In the genomic region with DNA sequence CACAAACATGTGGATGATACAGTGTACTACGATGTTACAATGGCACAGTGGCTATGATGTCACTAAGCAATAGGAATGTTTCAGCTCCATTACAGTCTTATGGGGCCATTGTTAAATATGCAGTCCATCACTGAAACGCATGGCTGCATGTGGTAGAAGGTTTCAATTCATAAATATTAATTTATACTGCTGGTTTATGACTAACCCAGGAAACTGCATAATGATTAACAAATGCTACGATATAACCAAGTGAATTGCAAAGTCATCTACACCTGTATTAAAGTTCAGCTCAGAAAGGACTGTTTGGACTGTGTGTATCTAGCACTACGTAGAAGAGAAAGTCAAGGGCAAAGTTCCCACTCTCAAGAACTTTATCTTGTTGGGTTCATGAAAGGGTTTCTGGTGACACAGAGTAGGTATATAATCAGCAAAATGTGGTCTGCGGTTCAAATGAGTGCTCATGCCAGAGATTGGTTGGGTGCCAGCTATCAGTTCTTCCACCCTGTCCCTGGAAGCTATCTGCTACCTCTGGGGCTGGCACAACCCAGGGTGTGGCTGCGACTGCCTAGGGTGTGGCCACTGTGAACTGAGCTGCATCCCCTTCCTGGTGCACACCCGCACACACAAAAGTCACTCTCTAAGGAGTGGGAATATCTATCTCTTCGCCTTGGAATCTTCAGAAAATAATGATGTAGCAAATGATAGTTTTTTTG, we compare ENCODE assay signal across 1 cellular context.
TF ChIP-seq lines count a peak whose summit lies in the region.

No MANE protein-coding gene starts in this region.

TF ChIP-seq in K562, 482 proteins besides CTCF, POLR2A, EP300 and RAD21 (continued from another document and continues in another):
- TF ChIP-seq, protein P1, sequence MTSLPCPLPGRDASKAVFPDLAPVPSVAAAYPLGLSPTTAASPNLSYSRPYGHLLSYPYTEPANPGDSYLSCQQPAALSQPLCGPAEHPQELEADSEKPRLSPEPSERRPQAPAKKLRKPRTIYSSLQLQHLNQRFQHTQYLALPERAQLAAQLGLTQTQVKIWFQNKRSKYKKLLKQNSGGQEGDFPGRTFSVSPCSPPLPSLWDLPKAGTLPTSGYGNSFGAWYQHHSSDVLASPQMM (CRISPR knock-in tag; IDR thresholded peaks at IDR 0.05): no peak
- no peak for TF ChIP-seq MTF1 (CRISPR knock-in tag; IDR thresholded peaks at IDR 0.05; ENCODE audit: borderline replicate concordance)
- TF ChIP-seq PHB2 (IDR thresholded peaks at IDR 0.05; ENCODE audit: low read depth): no peak
- TF ChIP-seq, protein P2, sequence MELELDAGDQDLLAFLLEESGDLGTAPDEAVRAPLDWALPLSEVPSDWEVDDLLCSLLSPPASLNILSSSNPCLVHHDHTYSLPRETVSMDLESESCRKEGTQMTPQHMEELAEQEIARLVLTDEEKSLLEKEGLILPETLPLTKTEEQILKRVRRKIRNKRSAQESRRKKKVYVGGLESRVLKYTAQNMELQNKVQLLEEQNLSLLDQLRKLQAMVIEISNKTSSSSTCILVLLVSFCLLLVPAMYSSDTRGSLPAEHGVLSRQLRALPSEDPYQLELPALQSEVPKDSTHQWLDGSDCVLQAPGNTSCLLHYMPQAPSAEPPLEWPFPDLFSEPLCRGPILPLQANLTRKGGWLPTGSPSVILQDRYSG (tag; conservative IDR thresholded peaks at IDR 0.05; ENCODE audit: low read depth): no peak
- TF ChIP-seq TCF3 (CRISPR knock-in tag; IDR thresholded peaks at IDR 0.05): peak; percentile 49; the same call in 1 of the 2 replicates
- TF ChIP-seq ZNF696 (CRISPR knock-in tag; conservative IDR thresholded peaks at IDR 0.05): no peak
- no peak for TF ChIP-seq LEF1 (IDR thresholded peaks at IDR 0.05)
- TF ChIP-seq, protein P3, sequence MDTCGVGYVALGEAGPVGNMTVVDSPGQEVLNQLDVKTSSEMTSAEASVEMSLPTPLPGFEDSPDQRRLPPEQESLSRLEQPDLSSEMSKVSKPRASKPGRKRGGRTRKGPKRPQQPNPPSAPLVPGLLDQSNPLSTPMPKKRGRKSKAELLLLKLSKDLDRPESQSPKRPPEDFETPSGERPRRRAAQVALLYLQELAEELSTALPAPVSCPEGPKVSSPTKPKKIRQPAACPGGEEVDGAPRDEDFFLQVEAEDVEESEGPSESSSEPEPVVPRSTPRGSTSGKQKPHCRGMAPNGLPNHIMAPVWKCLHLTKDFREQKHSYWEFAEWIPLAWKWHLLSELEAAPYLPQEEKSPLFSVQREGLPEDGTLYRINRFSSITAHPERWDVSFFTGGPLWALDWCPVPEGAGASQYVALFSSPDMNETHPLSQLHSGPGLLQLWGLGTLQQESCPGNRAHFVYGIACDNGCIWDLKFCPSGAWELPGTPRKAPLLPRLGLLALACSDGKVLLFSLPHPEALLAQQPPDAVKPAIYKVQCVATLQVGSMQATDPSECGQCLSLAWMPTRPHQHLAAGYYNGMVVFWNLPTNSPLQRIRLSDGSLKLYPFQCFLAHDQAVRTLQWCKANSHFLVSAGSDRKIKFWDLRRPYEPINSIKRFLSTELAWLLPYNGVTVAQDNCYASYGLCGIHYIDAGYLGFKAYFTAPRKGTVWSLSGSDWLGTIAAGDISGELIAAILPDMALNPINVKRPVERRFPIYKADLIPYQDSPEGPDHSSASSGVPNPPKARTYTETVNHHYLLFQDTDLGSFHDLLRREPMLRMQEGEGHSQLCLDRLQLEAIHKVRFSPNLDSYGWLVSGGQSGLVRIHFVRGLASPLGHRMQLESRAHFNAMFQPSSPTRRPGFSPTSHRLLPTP (IDR thresholded peaks at IDR 0.05; ENCODE audit: borderline replicate concordance, extremely low read depth, insufficient read length): no peak
- TF ChIP-seq NFIC (IDR thresholded peaks at IDR 0.05): peak; percentile 62
- no peak for TF ChIP-seq E2F6 (IDR thresholded peaks at IDR 0.05; ENCODE audit: borderline replicate concordance in 1 of 2, extremely low read depth in 1 of 2, insufficient read depth in 1 of 2, insufficient read length in 1 of 2, low read depth in 1 of 2, low read length in 1 of 2, poor library complexity in 1 of 2, severe bottlenecking in 1 of 2)
- TF ChIP-seq CBX2 (IDR thresholded peaks at IDR 0.05; ENCODE audit: insufficient read depth, low read length, poor library complexity, severe bottlenecking): no peak
- no peak for TF ChIP-seq CHAMP1 (IDR thresholded peaks at IDR 0.05)
- no peak for TF ChIP-seq TBL1XR1 (IDR thresholded peaks at IDR 0.05; ENCODE audit: low read length in 2 of 2)
- no peak for TF ChIP-seq ZNF146 (CRISPR knock-in tag; IDR thresholded peaks at IDR 0.05; ENCODE audit: unreplicated experiment)
- TF ChIP-seq PCBP2 (IDR thresholded peaks at IDR 0.05; ENCODE audit: low read depth, low read length, poor library complexity, severe bottlenecking): no peak
- no peak for TF ChIP-seq E2F3 (CRISPR knock-in tag; IDR thresholded peaks at IDR 0.05)
- TF ChIP-seq DIDO1 (tag; IDR thresholded peaks at IDR 0.05; ENCODE audit: low read depth): no peak
- no peak for TF ChIP-seq NR2C1 (IDR thresholded peaks at IDR 0.05)
- TF ChIP-seq NR2C1 (tag; IDR thresholded peaks at IDR 0.05): no peak
- TF ChIP-seq ZKSCAN3 (CRISPR knock-in tag; IDR thresholded peaks at IDR 0.05): no peak
- peak in 1 of 2 experiments; percentile 24; a peak in 1 of 4 replicates for TF ChIP-seq KDM1A (IDR thresholded peaks at IDR 0.05)
- TF ChIP-seq ZNF830 (CRISPR knock-in tag; IDR thresholded peaks at IDR 0.05): no peak
- no peak for TF ChIP-seq ZNF184 (CRISPR knock-in tag; IDR thresholded peaks at IDR 0.05)
- no peak for TF ChIP-seq BMI1 (IDR thresholded peaks at IDR 0.05; ENCODE audit: low read length)
- no peak for TF ChIP-seq ILF3 (IDR thresholded peaks at IDR 0.05; ENCODE audit: borderline replicate concordance)
- TF ChIP-seq MYNN (IDR thresholded peaks at IDR 0.05): 0 out of 2 replicates have a peak, but pooled peaks have one; percentile 61
- no peak for TF ChIP-seq MYNN (CRISPR knock-in tag; IDR thresholded peaks at IDR 0.05)
- TF ChIP-seq SOX6 (IDR thresholded peaks at IDR 0.05): no peak
- TF ChIP-seq STAT5A (IDR thresholded peaks at IDR 0.05; ENCODE audit: borderline replicate concordance, low read length): no peak
- TF ChIP-seq ZNF133 (CRISPR knock-in tag; IDR thresholded peaks at IDR 0.05): no peak
- peak; percentile 23; the same call in 1 of the 2 replicates for TF ChIP-seq TAL1 (IDR thresholded peaks at IDR 0.05)
- TF ChIP-seq DNMT1 (IDR thresholded peaks at IDR 0.05): no peak
- no peak for TF ChIP-seq ELF2 (CRISPR knock-in tag; IDR thresholded peaks at IDR 0.05)
- peak; percentile 6 for TF ChIP-seq NFYB (IDR thresholded peaks at IDR 0.05; ENCODE audit: extremely low read depth, insufficient read length)
- no peak for TF ChIP-seq CEBPG (CRISPR knock-in tag; IDR thresholded peaks at IDR 0.05)
- no peak for TF ChIP-seq CEBPG (tag; conservative IDR thresholded peaks at IDR 0.05 in 1 of 2, IDR thresholded peaks at IDR 0.05 in 1 of 2)
- TF ChIP-seq TAF15 (IDR thresholded peaks at IDR 0.05; ENCODE audit: low read depth, low read length): no peak
- no peak for TF ChIP-seq ZBTB5 (IDR thresholded peaks at IDR 0.05)
- no peak for TF ChIP-seq FOXA1 (IDR thresholded peaks at IDR 0.05; ENCODE audit: borderline replicate concordance)
- peak; percentile 36; the same call in 1 of the 2 replicates for TF ChIP-seq ARID1B (IDR thresholded peaks at IDR 0.05)
- TF ChIP-seq ZNF75A (CRISPR knock-in tag; IDR thresholded peaks at IDR 0.05): no peak
- TF ChIP-seq STAT5B (CRISPR knock-in tag; IDR thresholded peaks at IDR 0.05): no peak
- TF ChIP-seq RREB1 (CRISPR knock-in tag; IDR thresholded peaks at IDR 0.05): no peak
- TF ChIP-seq CREM (IDR thresholded peaks at IDR 0.05; ENCODE audit: low read depth): 0 out of 2 replicates have a peak, but pooled peaks have one; percentile 4
- TF ChIP-seq SPI1 (IDR thresholded peaks at IDR 0.05; ENCODE audit: borderline replicate concordance, low read depth, low read length): no peak
- TF ChIP-seq HMGN3 (IDR thresholded peaks at IDR 0.05; ENCODE audit: borderline replicate concordance, extremely low read depth, insufficient read length, low read depth, low read length): no peak
- TF ChIP-seq MTA3 (IDR thresholded peaks at IDR 0.05; ENCODE audit: borderline replicate concordance): 0 out of 2 replicates have a peak, but pooled peaks have one; percentile 22
- TF ChIP-seq ZKSCAN1 (IDR thresholded peaks at IDR 0.05; ENCODE audit: low read depth, low read length): peak; percentile 23; the same call in 1 of the 2 replicates
- TF ChIP-seq ZBTB1 (CRISPR knock-in tag; IDR thresholded peaks at IDR 0.05; ENCODE audit: borderline replicate concordance, low read depth): no peak
- no peak for TF ChIP-seq POLR3G (IDR thresholded peaks at IDR 0.05; ENCODE audit: extremely low read depth, insufficient read length, insufficient replicate concordance)
- TF ChIP-seq ZKSCAN8 (CRISPR knock-in tag; IDR thresholded peaks at IDR 0.05): 0 out of 2 replicates have a peak, but pooled peaks have one; percentile 32
- TF ChIP-seq POLR2H (tag; IDR thresholded peaks at IDR 0.05; ENCODE audit: low read depth): no peak
- TF ChIP-seq ZNF274 (IDR thresholded peaks at IDR 0.05; ENCODE audit: borderline replicate concordance, low read depth, low read length): no peak
- no peak for TF ChIP-seq FOS (IDR thresholded peaks at IDR 0.05; ENCODE audit: extremely low read depth, insufficient read length)
- no peak for TF ChIP-seq SMARCA5 (IDR thresholded peaks at IDR 0.05)
- TF ChIP-seq CBX1 (IDR thresholded peaks at IDR 0.05; ENCODE audit: low read depth): no peak
